In the genomic region with DNA sequence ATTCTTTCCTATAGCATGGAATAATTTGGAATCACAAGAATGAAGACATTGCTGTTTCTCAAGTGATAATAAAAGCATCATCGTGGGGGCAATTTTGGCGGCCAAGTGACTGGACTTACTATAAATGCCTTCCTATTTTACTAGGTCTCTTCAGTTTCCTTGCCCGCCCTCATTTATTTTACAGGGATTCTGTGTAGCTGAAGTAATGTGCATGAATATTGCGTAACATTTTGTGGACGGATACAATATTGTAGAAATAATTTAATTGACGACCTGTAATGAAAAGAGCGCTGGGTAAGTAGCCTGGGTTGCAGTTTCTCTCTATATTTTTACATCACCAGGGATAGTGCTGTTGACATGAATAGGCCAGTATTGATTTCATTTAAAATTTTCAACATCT, we compare ENCODE assay signal across 8 cellular contexts.
"Had no signal": no experiment of that assay in that cellular context is flagged by ENCODE, and none has a peak within 500 bp of the region (broad histone marks: within the 10 kb centered on the region; RNA-seq: fewer than 3 reads in every experiment).

No MANE protein-coding gene starts in this region.

- ATAC-seq: GM23338, HCT116 had no signal

- H3K9me3 ChIP-seq: HAP-1 had no signal

- H3K4me2 ChIP-seq: GM23338, KMS-11 had no signal

- H3K4me3 ChIP-seq: GM23338, HAP-1 had no signal

- H3K27ac ChIP-seq: KMS-11 had no signal

- H3K36me3 ChIP-seq: HAP-1 had no signal

- FAIRE-seq: HTR-8/SVneo had no signal

- DNase-seq: H7, HFFc6, Karpas-422 had no signal

- H3K9ac ChIP-seq: KMS-11 had no signal
